Comparison of ENCODE assay signal across 11 cellular contexts in genomic region chr15:66094331-66094730, GRCh38.
"Had no signal": no experiment of that assay in that cellular context is flagged by ENCODE, and none has a peak within 500 bp of the region (broad histone marks: within the 10 kb centered on the region; RNA-seq: fewer than 3 reads in every experiment).

No MANE protein-coding gene starts in this region.

- H3K27me3 ChIP-seq: cardiac muscle cell, pancreas had no signal

- H3K27ac ChIP-seq: cardiac muscle cell, gastroesophageal sphincter, pancreas had no signal

- H3K36me3 ChIP-seq: cardiac muscle cell, gastroesophageal sphincter, pancreas had no signal

- H3K9me3 ChIP-seq: gastroesophageal sphincter, pancreas had no signal

- DNase-seq: activated CD4-positive, alpha-beta memory T cell treated with anti-CD3 and anti-CD28 coated beads for 36 hours; activated gamma-delta T cell treated with Interleukin-2 at 50 U/mL for 16 hours; activated T-cell treated with anti-CD3 and anti-CD28 coated beads, Interleukin-2, amount 50 U/mL, for 48 hours; cortex of kidney; effector memory CD4-positive, alpha-beta T cell; pancreas; small intestine; stimulated activated naive CD4-positive, alpha-beta T cell; SW 1271 had no signal

- ATAC-seq: gastroesophageal sphincter, pancreas had no signal

- H3K4me3 ChIP-seq: cardiac muscle cell, gastroesophageal sphincter, pancreas had no signal

- H3K4me1 ChIP-seq: pancreas had no signal
